In genomic region chr15:70098461-70099166, GRCh38 we compare ENCODE assay signal across 1 cellular context.
TF ChIP-seq lines count a peak whose summit lies in the region.

No MANE protein-coding gene starts in this region.

TF ChIP-seq in HepG2, 621 proteins besides CTCF, POLR2A, EP300 and RAD21 (continued from another document and continues in another):
- TF ChIP-seq ZFAT (CRISPR knock-in tag; conservative IDR thresholded peaks at IDR 0.05) (no peak), ZSCAN29 (CRISPR knock-in tag; conservative IDR thresholded peaks at IDR 0.05) (no peak), ZNF704 (CRISPR knock-in tag; IDR thresholded peaks at IDR 0.05; ENCODE audit: borderline replicate concordance) (no peak), NRL (CRISPR knock-in tag; IDR thresholded peaks at IDR 0.05; ENCODE audit: borderline replicate concordance) (no peak), CSRNP1 (CRISPR knock-in tag; IDR thresholded peaks at IDR 0.05) (no peak), ZNF792 (CRISPR knock-in tag; IDR thresholded peaks at IDR 0.05) (no peak), ZNF512 (CRISPR knock-in tag; IDR thresholded peaks at IDR 0.05) (no peak), SRSF1 (optimal IDR thresholded peaks at IDR 0.05; ENCODE audit: low read depth, low read length) (no peak), ZNF253 (CRISPR knock-in tag; IDR thresholded peaks at IDR 0.05; ENCODE audit: borderline replicate concordance) (no peak), HIVEP1 (CRISPR knock-in tag; IDR thresholded peaks at IDR 0.05) (peak; percentile 67), ESRRA (CRISPR knock-in tag; IDR thresholded peaks at IDR 0.05; ENCODE audit: low read depth) (no peak), RCOR2 (CRISPR knock-in tag; IDR thresholded peaks at IDR 0.05) (no peak), ZNF143 (CRISPR knock-in tag; IDR thresholded peaks at IDR 0.05) (no peak), ATF3 (CRISPR knock-in tag; IDR thresholded peaks at IDR 0.05) (no peak), NFIC (IDR thresholded peaks at IDR 0.05; ENCODE audit: low read length) (peak; percentile 39; the same call in 1 of the 2 replicates), DNMT3B (CRISPR knock-in tag; conservative IDR thresholded peaks at IDR 0.05) (no peak), DNMT1 (CRISPR knock-in tag; IDR thresholded peaks at IDR 0.05) (no peak), NFKBIZ (CRISPR knock-in tag; IDR thresholded peaks at IDR 0.05) (0 out of 2 replicates have a peak, but pooled peaks have one; percentile 26), KLF15 (CRISPR knock-in tag; IDR thresholded peaks at IDR 0.05; ENCODE audit: borderline replicate concordance) (no peak), ZBTB42 (CRISPR knock-in tag; IDR thresholded peaks at IDR 0.05) (no peak), SNRNP70 (IDR thresholded peaks at IDR 0.05; ENCODE audit: low read depth, low read length) (no peak), KLF9 (CRISPR knock-in tag; IDR thresholded peaks at IDR 0.05; ENCODE audit: low read depth) (no peak), ZNF510 (CRISPR knock-in tag; IDR thresholded peaks at IDR 0.05; ENCODE audit: low read depth) (no peak), SIX1 (CRISPR knock-in tag; IDR thresholded peaks at IDR 0.05; ENCODE audit: borderline replicate concordance) (no peak), WIZ (CRISPR knock-in tag; IDR thresholded peaks at IDR 0.05) (no peak), ZBTB10 (CRISPR knock-in tag; IDR thresholded peaks at IDR 0.05; ENCODE audit: borderline replicate concordance) (peak; percentile 57; the same call in 1 of the 2 replicates), ZNF160 (CRISPR knock-in tag; IDR thresholded peaks at IDR 0.05) (no peak), HNRNPLL (IDR thresholded peaks at IDR 0.05; ENCODE audit: low read depth, low read length, poor library complexity, severe bottlenecking) (peak; percentile 91), SCMH1 (CRISPR knock-in tag; IDR thresholded peaks at IDR 0.05; ENCODE audit: borderline replicate concordance) (no peak), NAIF1 (CRISPR knock-in tag; IDR thresholded peaks at IDR 0.05; ENCODE audit: borderline replicate concordance) (no peak), ZNF598 (CRISPR knock-in tag; IDR thresholded peaks at IDR 0.05; ENCODE audit: borderline replicate concordance) (no peak), ZBTB1 (CRISPR knock-in tag; IDR thresholded peaks at IDR 0.05; ENCODE audit: borderline replicate concordance) (no peak), ZNF205 (CRISPR knock-in tag; IDR thresholded peaks at IDR 0.05) (no peak)
- TF ChIP-seq, protein P1, sequence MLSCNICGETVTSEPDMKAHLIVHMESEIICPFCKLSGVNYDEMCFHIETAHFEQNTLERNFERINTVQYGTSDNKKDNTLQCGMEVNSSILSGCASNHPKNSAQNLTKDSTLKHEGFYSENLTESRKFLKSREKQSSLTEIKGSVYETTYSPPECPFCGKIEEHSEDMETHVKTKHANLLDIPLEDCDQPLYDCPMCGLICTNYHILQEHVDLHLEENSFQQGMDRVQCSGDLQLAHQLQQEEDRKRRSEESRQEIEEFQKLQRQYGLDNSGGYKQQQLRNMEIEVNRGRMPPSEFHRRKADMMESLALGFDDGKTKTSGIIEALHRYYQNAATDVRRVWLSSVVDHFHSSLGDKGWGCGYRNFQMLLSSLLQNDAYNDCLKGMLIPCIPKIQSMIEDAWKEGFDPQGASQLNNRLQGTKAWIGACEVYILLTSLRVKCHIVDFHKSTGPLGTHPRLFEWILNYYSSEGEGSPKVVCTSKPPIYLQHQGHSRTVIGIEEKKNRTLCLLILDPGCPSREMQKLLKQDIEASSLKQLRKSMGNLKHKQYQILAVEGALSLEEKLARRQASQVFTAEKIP (CRISPR knock-in tag; IDR thresholded peaks at IDR 0.05; ENCODE audit: borderline replicate concordance): no peak
- TF ChIP-seq, protein P2, sequence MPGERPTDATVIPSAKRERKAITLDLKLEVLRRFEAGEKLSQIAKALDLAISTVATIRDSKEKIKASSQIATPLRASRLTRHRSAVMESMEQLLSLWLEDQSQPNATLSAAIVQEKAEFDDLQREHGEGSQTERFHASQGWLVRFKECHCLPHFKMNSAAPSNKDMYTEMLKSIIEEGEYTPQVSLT (CRISPR knock-in tag; IDR thresholded peaks at IDR 0.05; ENCODE audit: borderline replicate concordance, low read depth): no peak
- TF ChIP-seq, protein P3, sequence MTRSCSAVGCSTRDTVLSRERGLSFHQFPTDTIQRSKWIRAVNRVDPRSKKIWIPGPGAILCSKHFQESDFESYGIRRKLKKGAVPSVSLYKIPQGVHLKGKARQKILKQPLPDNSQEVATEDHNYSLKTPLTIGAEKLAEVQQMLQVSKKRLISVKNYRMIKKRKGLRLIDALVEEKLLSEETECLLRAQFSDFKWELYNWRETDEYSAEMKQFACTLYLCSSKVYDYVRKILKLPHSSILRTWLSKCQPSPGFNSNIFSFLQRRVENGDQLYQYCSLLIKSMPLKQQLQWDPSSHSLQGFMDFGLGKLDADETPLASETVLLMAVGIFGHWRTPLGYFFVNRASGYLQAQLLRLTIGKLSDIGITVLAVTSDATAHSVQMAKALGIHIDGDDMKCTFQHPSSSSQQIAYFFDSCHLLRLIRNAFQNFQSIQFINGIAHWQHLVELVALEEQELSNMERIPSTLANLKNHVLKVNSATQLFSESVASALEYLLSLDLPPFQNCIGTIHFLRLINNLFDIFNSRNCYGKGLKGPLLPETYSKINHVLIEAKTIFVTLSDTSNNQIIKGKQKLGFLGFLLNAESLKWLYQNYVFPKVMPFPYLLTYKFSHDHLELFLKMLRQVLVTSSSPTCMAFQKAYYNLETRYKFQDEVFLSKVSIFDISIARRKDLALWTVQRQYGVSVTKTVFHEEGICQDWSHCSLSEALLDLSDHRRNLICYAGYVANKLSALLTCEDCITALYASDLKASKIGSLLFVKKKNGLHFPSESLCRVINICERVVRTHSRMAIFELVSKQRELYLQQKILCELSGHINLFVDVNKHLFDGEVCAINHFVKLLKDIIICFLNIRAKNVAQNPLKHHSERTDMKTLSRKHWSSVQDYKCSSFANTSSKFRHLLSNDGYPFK (CRISPR knock-in tag; IDR thresholded peaks at IDR 0.05; ENCODE audit: borderline replicate concordance): no peak
- TF ChIP-seq, protein P4, sequence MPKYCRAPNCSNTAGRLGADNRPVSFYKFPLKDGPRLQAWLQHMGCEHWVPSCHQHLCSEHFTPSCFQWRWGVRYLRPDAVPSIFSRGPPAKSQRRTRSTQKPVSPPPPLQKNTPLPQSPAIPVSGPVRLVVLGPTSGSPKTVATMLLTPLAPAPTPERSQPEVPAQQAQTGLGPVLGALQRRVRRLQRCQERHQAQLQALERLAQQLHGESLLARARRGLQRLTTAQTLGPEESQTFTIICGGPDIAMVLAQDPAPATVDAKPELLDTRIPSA (CRISPR knock-in tag; IDR thresholded peaks at IDR 0.05; ENCODE audit: borderline replicate concordance): no peak
- TF ChIP-seq, protein P5, sequence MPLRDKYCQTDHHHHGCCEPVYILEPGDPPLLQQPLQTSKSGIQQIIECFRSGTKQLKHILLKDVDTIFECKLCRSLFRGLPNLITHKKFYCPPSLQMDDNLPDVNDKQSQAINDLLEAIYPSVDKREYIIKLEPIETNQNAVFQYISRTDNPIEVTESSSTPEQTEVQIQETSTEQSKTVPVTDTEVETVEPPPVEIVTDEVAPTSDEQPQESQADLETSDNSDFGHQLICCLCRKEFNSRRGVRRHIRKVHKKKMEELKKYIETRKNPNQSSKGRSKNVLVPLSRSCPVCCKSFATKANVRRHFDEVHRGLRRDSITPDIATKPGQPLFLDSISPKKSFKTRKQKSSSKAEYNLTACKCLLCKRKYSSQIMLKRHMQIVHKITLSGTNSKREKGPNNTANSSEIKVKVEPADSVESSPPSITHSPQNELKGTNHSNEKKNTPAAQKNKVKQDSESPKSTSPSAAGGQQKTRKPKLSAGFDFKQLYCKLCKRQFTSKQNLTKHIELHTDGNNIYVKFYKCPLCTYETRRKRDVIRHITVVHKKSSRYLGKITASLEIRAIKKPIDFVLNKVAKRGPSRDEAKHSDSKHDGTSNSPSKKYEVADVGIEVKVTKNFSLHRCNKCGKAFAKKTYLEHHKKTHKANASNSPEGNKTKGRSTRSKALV (CRISPR knock-in tag; IDR thresholded peaks at IDR 0.05): no peak; the same call in 1 of the 2 replicates
- TF ChIP-seq, protein P6, sequence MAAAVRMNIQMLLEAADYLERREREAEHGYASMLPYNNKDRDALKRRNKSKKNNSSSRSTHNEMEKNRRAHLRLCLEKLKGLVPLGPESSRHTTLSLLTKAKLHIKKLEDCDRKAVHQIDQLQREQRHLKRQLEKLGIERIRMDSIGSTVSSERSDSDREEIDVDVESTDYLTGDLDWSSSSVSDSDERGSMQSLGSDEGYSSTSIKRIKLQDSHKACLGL (CRISPR knock-in tag; IDR thresholded peaks at IDR 0.05): no peak; the same call in 1 of the 2 replicates
- TF ChIP-seq, protein P7, sequence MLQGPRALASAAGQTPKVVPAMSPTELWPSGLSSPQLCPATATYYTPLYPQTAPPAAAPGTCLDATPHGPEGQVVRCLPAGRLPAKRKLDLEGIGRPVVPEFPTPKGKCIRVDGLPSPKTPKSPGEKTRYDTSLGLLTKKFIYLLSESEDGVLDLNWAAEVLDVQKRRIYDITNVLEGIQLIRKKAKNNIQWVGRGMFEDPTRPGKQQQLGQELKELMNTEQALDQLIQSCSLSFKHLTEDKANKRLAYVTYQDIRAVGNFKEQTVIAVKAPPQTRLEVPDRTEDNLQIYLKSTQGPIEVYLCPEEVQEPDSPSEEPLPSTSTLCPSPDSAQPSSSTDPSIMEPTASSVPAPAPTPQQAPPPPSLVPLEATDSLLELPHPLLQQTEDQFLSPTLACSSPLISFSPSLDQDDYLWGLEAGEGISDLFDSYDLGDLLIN (CRISPR knock-in tag; IDR thresholded peaks at IDR 0.05; ENCODE audit: borderline replicate concordance): no peak
- TF ChIP-seq, protein P8, sequence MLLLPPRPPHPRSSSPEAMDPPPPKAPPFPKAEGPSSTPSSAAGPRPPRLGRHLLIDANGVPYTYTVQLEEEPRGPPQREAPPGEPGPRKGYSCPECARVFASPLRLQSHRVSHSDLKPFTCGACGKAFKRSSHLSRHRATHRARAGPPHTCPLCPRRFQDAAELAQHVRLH (CRISPR knock-in tag; IDR thresholded peaks at IDR 0.05; ENCODE audit: borderline replicate concordance, low read depth): no peak
- TF ChIP-seq, protein P9, sequence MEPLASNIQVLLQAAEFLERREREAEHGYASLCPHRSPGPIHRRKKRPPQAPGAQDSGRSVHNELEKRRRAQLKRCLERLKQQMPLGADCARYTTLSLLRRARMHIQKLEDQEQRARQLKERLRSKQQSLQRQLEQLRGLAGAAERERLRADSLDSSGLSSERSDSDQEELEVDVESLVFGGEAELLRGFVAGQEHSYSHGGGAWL (CRISPR knock-in tag; IDR thresholded peaks at IDR 0.05): peak; percentile 55
- TF ChIP-seq, protein P10, sequence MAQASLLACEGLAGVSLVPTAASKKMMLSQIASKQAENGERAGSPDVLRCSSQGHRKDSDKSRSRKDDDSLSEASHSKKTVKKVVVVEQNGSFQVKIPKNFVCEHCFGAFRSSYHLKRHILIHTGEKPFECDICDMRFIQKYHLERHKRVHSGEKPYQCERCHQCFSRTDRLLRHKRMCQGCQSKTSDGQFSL (CRISPR knock-in tag; IDR thresholded peaks at IDR 0.05): no peak
